Comparison of ENCODE assay signal across 1 cellular context in the genomic region with DNA sequence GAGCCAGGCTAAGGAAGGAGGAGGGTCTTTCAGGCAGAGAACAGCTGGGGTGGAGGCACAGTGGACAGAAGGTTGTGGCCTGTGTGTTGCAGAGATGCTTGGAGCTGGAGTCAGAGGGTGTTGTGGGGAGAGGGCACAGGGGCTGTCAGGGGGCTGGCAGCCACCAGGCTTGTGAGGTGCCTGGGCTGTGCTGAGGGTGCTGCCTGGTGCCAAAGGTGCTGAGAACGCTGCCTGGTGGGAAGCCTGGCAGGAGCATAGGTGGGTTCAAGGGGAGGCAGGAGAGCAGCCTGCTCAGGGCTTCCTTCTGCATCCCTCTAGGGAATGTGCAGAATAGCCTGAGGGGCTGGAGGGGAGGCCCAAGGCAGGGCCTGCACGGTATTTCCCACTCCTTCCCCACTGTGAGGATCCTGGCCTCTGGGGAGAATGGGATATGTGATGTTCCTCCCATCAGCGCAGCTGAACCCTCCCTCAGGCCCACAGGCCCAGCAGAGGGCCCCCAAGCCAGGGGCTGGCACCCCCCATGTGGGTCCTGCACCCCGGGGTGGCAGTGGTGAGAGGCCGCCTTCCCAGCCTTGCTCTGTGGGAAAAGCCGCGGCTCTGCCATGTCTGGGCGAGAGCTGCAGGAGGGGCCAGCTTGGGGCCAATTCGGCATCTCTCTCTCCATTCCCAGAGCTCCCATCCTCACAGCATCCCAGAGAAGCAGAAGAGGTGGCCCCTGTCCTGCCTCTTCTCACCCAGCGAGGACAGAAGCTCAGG.
TF ChIP-seq lines count a peak whose summit lies in the region.

No MANE protein-coding gene starts in this region.

TF ChIP-seq in GM23338, 12 proteins besides CTCF, POLR2A, EP300 and RAD21 (continued from another document):
- TF ChIP-seq, protein P1, sequence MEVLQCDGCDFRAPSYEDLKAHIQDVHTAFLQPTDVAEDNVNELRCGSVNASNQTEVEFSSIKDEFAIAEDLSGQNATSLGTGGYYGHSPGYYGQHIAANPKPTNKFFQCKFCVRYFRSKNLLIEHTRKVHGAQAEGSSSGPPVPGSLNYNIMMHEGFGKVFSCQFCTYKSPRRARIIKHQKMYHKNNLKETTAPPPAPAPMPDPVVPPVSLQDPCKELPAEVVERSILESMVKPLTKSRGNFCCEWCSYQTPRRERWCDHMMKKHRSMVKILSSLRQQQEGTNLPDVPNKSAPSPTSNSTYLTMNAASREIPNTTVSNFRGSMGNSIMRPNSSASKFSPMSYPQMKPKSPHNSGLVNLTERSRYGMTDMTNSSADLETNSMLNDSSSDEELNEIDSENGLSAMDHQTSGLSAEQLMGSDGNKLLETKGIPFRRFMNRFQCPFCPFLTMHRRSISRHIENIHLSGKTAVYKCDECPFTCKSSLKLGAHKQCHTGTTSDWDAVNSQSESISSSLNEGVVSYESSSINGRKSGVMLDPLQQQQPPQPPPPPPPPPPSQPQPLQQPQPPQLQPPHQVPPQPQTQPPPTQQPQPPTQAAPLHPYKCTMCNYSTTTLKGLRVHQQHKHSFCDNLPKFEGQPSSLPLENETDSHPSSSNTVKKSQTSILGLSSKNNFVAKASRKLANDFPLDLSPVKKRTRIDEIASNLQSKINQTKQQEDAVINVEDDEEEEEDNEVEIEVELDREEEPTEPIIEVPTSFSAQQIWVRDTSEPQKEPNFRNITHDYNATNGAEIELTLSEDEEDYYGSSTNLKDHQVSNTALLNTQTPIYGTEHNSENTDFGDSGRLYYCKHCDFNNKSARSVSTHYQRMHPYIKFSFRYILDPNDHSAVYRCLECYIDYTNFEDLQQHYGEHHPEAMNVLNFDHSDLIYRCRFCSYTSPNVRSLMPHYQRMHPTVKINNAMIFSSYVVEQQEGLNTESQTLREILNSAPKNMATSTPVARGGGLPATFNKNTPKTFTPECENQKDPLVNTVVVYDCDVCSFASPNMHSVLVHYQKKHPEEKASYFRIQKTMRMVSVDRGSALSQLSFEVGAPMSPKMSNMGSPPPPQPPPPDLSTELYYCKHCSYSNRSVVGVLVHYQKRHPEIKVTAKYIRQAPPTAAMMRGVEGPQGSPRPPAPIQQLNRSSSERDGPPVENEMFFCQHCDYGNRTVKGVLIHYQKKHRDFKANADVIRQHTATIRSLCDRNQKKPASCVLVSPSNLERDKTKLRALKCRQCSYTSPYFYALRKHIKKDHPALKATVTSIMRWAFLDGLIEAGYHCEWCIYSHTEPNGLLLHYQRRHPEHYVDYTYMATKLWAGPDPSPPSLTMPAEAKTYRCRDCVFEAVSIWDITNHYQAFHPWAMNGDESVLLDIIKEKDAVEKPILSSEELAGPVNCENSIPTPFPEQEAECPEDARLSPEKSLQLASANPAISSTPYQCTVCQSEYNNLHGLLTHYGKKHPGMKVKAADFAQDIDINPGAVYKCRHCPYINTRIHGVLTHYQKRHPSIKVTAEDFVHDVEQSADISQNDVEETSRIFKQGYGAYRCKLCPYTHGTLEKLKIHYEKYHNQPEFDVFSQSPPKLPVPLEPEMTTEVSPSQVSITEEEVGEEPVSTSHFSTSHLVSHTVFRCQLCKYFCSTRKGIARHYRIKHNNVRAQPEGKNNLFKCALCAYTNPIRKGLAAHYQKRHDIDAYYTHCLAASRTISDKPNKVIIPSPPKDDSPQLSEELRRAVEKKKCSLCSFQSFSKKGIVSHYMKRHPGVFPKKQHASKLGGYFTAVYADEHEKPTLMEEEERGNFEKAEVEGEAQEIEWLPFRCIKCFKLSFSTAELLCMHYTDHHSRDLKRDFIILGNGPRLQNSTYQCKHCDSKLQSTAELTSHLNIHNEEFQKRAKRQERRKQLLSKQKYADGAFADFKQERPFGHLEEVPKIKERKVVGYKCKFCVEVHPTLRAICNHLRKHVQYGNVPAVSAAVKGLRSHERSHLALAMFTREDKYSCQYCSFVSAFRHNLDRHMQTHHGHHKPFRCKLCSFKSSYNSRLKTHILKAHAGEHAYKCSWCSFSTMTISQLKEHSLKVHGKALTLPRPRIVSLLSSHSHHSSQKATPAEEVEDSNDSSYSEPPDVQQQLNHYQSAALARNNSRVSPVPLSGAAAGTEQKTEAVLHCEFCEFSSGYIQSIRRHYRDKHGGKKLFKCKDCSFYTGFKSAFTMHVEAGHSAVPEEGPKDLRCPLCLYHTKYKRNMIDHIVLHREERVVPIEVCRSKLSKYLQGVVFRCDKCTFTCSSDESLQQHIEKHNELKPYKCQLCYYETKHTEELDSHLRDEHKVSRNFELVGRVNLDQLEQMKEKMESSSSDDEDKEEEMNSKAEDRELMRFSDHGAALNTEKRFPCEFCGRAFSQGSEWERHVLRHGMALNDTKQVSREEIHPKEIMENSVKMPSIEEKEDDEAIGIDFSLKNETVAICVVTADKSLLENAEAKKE (CRISPR knock-in tag; IDR thresholded peaks at IDR 0.05) = no peak
- TF ChIP-seq STAT1 (IDR thresholded peaks at IDR 0.05; ENCODE audit: unreplicated experiment) (no peak), CREB1 (CRISPR knock-in tag; IDR thresholded peaks at IDR 0.05; ENCODE audit: low read depth) (no peak), NANOG (IDR thresholded peaks at IDR 0.05; ENCODE audit: borderline replicate concordance) (no peak), POLR2AphosphoS5 (IDR thresholded peaks at IDR 0.05; ENCODE audit: low read depth) (no peak), EZH2 (IDR thresholded peaks at IDR 0.05; ENCODE audit: low read depth, unreplicated experiment) (no peak), ZNF114 (CRISPR knock-in tag; IDR thresholded peaks at IDR 0.05) (no peak), ZNF331 (CRISPR knock-in tag; IDR thresholded peaks at IDR 0.05; ENCODE audit: low read depth) (no peak)
- TF ChIP-seq, protein P2, sequence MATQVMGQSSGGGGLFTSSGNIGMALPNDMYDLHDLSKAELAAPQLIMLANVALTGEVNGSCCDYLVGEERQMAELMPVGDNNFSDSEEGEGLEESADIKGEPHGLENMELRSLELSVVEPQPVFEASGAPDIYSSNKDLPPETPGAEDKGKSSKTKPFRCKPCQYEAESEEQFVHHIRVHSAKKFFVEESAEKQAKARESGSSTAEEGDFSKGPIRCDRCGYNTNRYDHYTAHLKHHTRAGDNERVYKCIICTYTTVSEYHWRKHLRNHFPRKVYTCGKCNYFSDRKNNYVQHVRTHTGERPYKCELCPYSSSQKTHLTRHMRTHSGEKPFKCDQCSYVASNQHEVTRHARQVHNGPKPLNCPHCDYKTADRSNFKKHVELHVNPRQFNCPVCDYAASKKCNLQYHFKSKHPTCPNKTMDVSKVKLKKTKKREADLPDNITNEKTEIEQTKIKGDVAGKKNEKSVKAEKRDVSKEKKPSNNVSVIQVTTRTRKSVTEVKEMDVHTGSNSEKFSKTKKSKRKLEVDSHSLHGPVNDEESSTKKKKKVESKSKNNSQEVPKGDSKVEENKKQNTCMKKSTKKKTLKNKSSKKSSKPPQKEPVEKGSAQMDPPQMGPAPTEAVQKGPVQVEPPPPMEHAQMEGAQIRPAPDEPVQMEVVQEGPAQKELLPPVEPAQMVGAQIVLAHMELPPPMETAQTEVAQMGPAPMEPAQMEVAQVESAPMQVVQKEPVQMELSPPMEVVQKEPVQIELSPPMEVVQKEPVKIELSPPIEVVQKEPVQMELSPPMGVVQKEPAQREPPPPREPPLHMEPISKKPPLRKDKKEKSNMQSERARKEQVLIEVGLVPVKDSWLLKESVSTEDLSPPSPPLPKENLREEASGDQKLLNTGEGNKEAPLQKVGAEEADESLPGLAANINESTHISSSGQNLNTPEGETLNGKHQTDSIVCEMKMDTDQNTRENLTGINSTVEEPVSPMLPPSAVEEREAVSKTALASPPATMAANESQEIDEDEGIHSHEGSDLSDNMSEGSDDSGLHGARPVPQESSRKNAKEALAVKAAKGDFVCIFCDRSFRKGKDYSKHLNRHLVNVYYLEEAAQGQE (IDR thresholded peaks at IDR 0.05; ENCODE audit: unreplicated experiment) = no peak
- TF ChIP-seq, protein P3, sequence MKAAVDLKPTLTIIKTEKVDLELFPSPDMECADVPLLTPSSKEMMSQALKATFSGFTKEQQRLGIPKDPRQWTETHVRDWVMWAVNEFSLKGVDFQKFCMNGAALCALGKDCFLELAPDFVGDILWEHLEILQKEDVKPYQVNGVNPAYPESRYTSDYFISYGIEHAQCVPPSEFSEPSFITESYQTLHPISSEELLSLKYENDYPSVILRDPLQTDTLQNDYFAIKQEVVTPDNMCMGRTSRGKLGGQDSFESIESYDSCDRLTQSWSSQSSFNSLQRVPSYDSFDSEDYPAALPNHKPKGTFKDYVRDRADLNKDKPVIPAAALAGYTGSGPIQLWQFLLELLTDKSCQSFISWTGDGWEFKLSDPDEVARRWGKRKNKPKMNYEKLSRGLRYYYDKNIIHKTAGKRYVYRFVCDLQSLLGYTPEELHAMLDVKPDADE (IDR thresholded peaks at IDR 0.05) = no peak
